1 cellular context compared by ENCODE assay signal in genomic region chr1:155063550-155064108, GRCh38.
TF ChIP-seq lines count a peak whose summit lies in the region.

EFNA4 (plus strand) TSS chr1:155063740; CDS start chr1:155063824, 84 bp downstream.

TF ChIP-seq in GM12878, 131 proteins besides CTCF, POLR2A, EP300 and RAD21 (continued from another document):
- TF ChIP-seq E4F1 (IDR thresholded peaks at IDR 0.05; ENCODE audit: borderline replicate concordance, partially characterized antibody), result no peak
- TF ChIP-seq NKRF (conservative IDR thresholded peaks at IDR 0.05), result peak; percentile 80
- 0 out of 2 replicates have a peak, but pooled peaks have one; percentile 24 for TF ChIP-seq RFX5 (IDR thresholded peaks at IDR 0.05; ENCODE audit: low read depth, low read length)
- TF ChIP-seq MYB (IDR thresholded peaks at IDR 0.05; ENCODE audit: borderline replicate concordance, low read depth, low read length), result no peak
- TF ChIP-seq POLR2AphosphoS2 (IDR thresholded peaks at IDR 0.05; ENCODE audit: low read depth, low read length), result 0 out of 2 replicates have a peak, but pooled peaks have one; percentile 62
- TF ChIP-seq MXI1 (IDR thresholded peaks at IDR 0.05; ENCODE audit: low read depth, low read length), result no peak
- TF ChIP-seq RELB (IDR thresholded peaks at IDR 0.05; ENCODE audit: low read depth), result peak; percentile 57
- peak; percentile 72 for TF ChIP-seq DPF2 (IDR thresholded peaks at IDR 0.05)
- no peak for TF ChIP-seq BCL3 (IDR thresholded peaks at IDR 0.05; ENCODE audit: borderline replicate concordance, insufficient read depth, low read depth, low read length, poor library complexity, severe bottlenecking)
- peak; percentile 50; the same call in 1 of the 2 replicates for TF ChIP-seq CREB1 (IDR thresholded peaks at IDR 0.05; ENCODE audit: low read depth)
- 0 out of 4 replicates have a peak, but pooled peaks of 1 of the 2 experiments have one; percentile 5 for TF ChIP-seq BHLHE40 (IDR thresholded peaks at IDR 0.05; ENCODE audit: borderline replicate concordance in 1 of 2, low read depth in 2 of 2, low read length in 1 of 2)
- peak; percentile 30; the same call in 1 of the 2 replicates for TF ChIP-seq CREM (IDR thresholded peaks at IDR 0.05; ENCODE audit: low read depth)
- TF ChIP-seq PAX5 (IDR thresholded peaks at IDR 0.05; ENCODE audit: borderline replicate concordance, low read depth, low read length), result 0 out of 2 replicates have a peak, but pooled peaks have one; percentile 23
- peak; percentile 53 for TF ChIP-seq IKZF1 (conservative IDR thresholded peaks at IDR 0.05)
